ENCODE assay signal across 8 cellular contexts in genomic region chr16:3400446-3400778, GRCh38. TPM values are rescaled to one million over a fixed set of nuclear protein-coding genes. Genes with fewer than 3 reads are reported as not detected.
DNase-seq lines count a peak whose midpoint lies in the region; ATAC-seq and TF ChIP-seq lines count a peak whose summit lies in the region.

No MANE protein-coding gene starts in this region.

- no peak for TF ChIP-seq CTCF in left lung (IDR thresholded peaks at IDR 0.05)
- no peak for TF ChIP-seq CTCF in tibial nerve (IDR thresholded peaks at IDR 0.05)

- TF ChIP-seq POLR2A in tibial nerve (IDR thresholded peaks at IDR 0.05) = no peak

- H3K9me3 ChIP-seq in left lung = peaks cover 0 to 40% of the 10 kb centered on the region in 2 donors
- peaks cover 0 to 51% (median 4%) of the 10 kb centered on the region in 4 donors for H3K9me3 ChIP-seq in tibial nerve

- peaks cover 39% of the 10 kb centered on the region for H3K4me1 Mint-ChIP-seq in activated naive CD4-positive, alpha-beta T cell treated with anti-CD3 and anti-CD28 coated beads for 36 hours (ENCODE audit: low read depth)
- H3K4me1 Mint-ChIP-seq in activated naive CD8-positive, alpha-beta T cell (ENCODE audit: low read depth) = peaks cover 54% of the 10 kb centered on the region

- H3K4me1 ChIP-seq in left lung = peaks cover 7 to 27% of the 10 kb centered on the region in 2 donors
- peaks cover 0 to 40% (median 14%) of the 10 kb centered on the region in 4 donors for H3K4me1 ChIP-seq in tibial nerve

- H3K9me3 Mint-ChIP-seq in activated naive CD4-positive, alpha-beta T cell treated with anti-CD3 and anti-CD28 coated beads for 36 hours = peaks cover 22% of the 10 kb centered on the region
- H3K9me3 Mint-ChIP-seq in activated naive CD8-positive, alpha-beta T cell (ENCODE audit: low read depth) = peaks cover 6% of the 10 kb centered on the region

- peak overlapping the region; percentile 86 to 93 for H3K4me3 ChIP-seq in left lung
- H3K4me3 ChIP-seq in tibial nerve = peak overlapping the region; percentile 93 to 99 (median 96)

- intact Hi-C loops in activated naive CD4-positive, alpha-beta T cell treated with anti-CD3 and anti-CD28 coated beads for 36 hours (cut with micrococcal nuclease) = loop anchor here (2.0 to 5.0 kb wide), 2 partner anchors 56 to 213 kb away; partner anchors contain the start of gene OR1F1
- intact Hi-C loops in left lung (cut with DNase I) = no loop called here

- no peak for TF ChIP-seq EP300 in tibial nerve (IDR thresholded peaks at IDR 0.05)

- peak overlapping the region; percentile 86 for H3K4me3 Mint-ChIP-seq in activated naive CD4-positive, alpha-beta T cell treated with anti-CD3 and anti-CD28 coated beads for 36 hours
- peak overlapping the region; percentile 97 for H3K4me3 Mint-ChIP-seq in activated naive CD8-positive, alpha-beta T cell

- peak overlapping the region; percentile 31 for H3K27ac Mint-ChIP-seq in activated naive CD4-positive, alpha-beta T cell treated with anti-CD3 and anti-CD28 coated beads for 36 hours
- H3K27ac Mint-ChIP-seq in activated naive CD8-positive, alpha-beta T cell = peak overlapping the region; percentile 61

- no peaks in the 10 kb centered on the region for H3K27me3 ChIP-seq in left lung
- no peaks in the 10 kb centered on the region for H3K27me3 ChIP-seq in tibial nerve

- no peak for DNase-seq in activated naive CD4-positive, alpha-beta T cell treated with anti-CD3 and anti-CD28 coated beads for 36 hours
- DNase-seq in activated naive CD4-positive, alpha-beta T cell treated with anti-CD3 and anti-CD28 coated beads, Interleukin-2, amount 50 U/mL, for 16 hours = no peak
- DNase-seq in left lung = no peak
- DNase-seq in tibial nerve (ENCODE audit: low spot score in 2 of 2) = no peak
- no peak for DNase-seq in NCI-H1930 (lab: John Stamatoyannopoulos, UW)
- DNase-seq in HuH-7 (ENCODE audit: low spot score) = no peak

- H3K36me3 ChIP-seq in left lung (peaks cover 0 to 52% of the 10 kb centered on the region in 2 donors), tibial nerve (peaks cover 2 to 60% (median 28%) of the 10 kb centered on the region in 3 donors)

- CTCF ChIA-PET in activated naive CD4-positive, alpha-beta T cell treated with anti-CD3 and anti-CD28 coated beads for 36 hours (lab: Charles Lee) = interaction anchor here (1.0 kb wide), 1 partner anchor 59 kb away, joined by 3 read pairs; no protein-coding TSS in a partner anchor

- no peak for ATAC-seq in left lung
- no peak for ATAC-seq in GM18909 (IDR thresholded peaks at IDR 0.05; ENCODE audit: poor library complexity, unreplicated experiment)

- H3K36me3 Mint-ChIP-seq in activated naive CD4-positive, alpha-beta T cell treated with anti-CD3 and anti-CD28 coated beads for 36 hours (ENCODE audit: low read depth) = peaks cover 62% of the 10 kb centered on the region
- peaks cover 39% of the 10 kb centered on the region for H3K36me3 Mint-ChIP-seq in activated naive CD8-positive, alpha-beta T cell

- WGBS in tibial nerve, 2 donors = 1 to 2% methylated on average over 17 to 18 of the region's 18 CpGs

- H3K27ac ChIP-seq in left lung = peak overlapping the region; percentile 63 to 90
- H3K27ac ChIP-seq in tibial nerve = peak overlapping the region in 3 of 4 donors; percentile 88 to 92 (median 90)

- no peaks in the 10 kb centered on the region for H3K27me3 Mint-ChIP-seq in activated naive CD4-positive, alpha-beta T cell treated with anti-CD3 and anti-CD28 coated beads for 36 hours (ENCODE audit: low read depth)
- H3K27me3 Mint-ChIP-seq in activated naive CD8-positive, alpha-beta T cell = no peaks in the 10 kb centered on the region

RNA-seq across cellular contexts. Expression of gene ZSCAN32, which starts 0.4 kb away (rescaled TPM):
- total RNA-seq in activated naive CD4-positive, alpha-beta T cell treated with anti-CD3 and anti-CD28 coated beads for 36 hours = 1 to 10 TPM; 6.5 to 7.9 TPM
- 10 to 100 TPM in 1 of 2 donors, 1 to 10 TPM in 1; 9.4 to 12.0 TPM for total RNA-seq in left lung
- total RNA-seq in tibial nerve = 10 to 100 TPM in 3 of 4 donors, 1 to 10 TPM in 1; 8.7 to 22.3 (median 14.0) TPM

RNA-seq across cellular contexts. Expression of gene ZNF174, which starts 0.6 kb away (rescaled TPM):
- 1 to 10 TPM; 5.8 to 6.3 TPM for total RNA-seq in activated naive CD4-positive, alpha-beta T cell treated with anti-CD3 and anti-CD28 coated beads for 36 hours
- total RNA-seq in left lung (1 to 10 TPM; 8.1 to 9.2 TPM), tibial nerve (10 to 100 TPM; 12.0 to 16.7 (median 13.1) TPM)

RNA-seq across cellular contexts. Expression of gene ZNF597, which starts 42.9 kb away (rescaled TPM):
- 1 to 10 TPM; 1.1 TPM for total RNA-seq in activated naive CD4-positive, alpha-beta T cell treated with anti-CD3 and anti-CD28 coated beads for 36 hours
- 1 to 10 TPM; 3.2 to 4.1 TPM for total RNA-seq in left lung
- total RNA-seq in tibial nerve = 1 to 10 TPM; 2.2 to 3.1 (median 2.7) TPM

RNA-seq across cellular contexts. Expression of gene NAA60, which starts 43.1 kb away (rescaled TPM):
- total RNA-seq in activated naive CD4-positive, alpha-beta T cell treated with anti-CD3 and anti-CD28 coated beads for 36 hours = 10 to 100 TPM; 20.0 to 27.1 TPM
- total RNA-seq in left lung = 10 to 100 TPM; 47.8 to 49.4 TPM
- 10 to 100 TPM; 27.6 to 37.8 (median 28.0) TPM for total RNA-seq in tibial nerve

RNA-seq across cellular contexts. Expression of gene OR2C1, which starts 44.7 kb away (rescaled TPM):
- total RNA-seq in activated naive CD4-positive, alpha-beta T cell treated with anti-CD3 and anti-CD28 coated beads for 36 hours = not detected
- total RNA-seq in left lung (not detected), tibial nerve (1 to 10 TPM in 1 of 4 donors, under 1 TPM in 2, not detected in 1; 0.44 to 1.2 (median 0.59) TPM)
